8 cellular contexts compared by ENCODE assay signal in the genomic region with DNA sequence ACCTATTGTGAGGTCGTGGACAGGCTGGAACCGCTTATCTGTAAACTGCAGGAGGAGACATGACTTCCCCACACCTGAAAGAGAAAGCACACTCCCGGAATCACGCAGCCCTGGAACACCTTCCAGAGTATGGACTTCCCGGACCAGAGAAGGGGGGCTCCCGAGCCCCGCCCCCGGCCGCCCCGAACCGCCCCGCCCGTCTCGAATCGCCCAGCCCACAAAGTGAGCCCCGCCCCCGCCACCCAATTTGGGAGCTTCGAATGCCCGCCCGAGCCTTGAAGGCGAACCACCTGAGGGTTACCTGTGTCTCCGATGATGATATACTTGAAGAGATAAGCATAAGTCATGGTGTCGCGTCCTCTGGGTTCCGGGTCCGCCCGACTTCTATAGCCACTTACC. TPM values are rescaled to one million over a fixed set of nuclear protein-coding genes. Genes with fewer than 3 reads are reported as not detected.
DNase-seq lines count a peak whose midpoint lies in the region; ATAC-seq and TF ChIP-seq lines count a peak whose summit lies in the region.

No MANE protein-coding gene starts in this region.

- H2AFZ ChIP-seq in neuron (ENCODE audit: low read depth, low read length) = peak overlapping the region; percentile 90

- H3K36me3 ChIP-seq in CD4-positive, alpha-beta memory T cell (ENCODE audit: insufficient read depth, low read length) = no peaks in the 10 kb centered on the region
- peaks cover 28% of the 10 kb centered on the region for H3K36me3 ChIP-seq in neuron (ENCODE audit: insufficient read depth, low read length)
- peaks cover 4 to 34% (median 26%) of the 10 kb centered on the region in 3 donors for H3K36me3 ChIP-seq in tibial artery

- H3K4me3 Mint-ChIP-seq in CD4-positive, alpha-beta memory T cell = peak overlapping the region; percentile 98 to 100 (median 100)

- no peaks in the 10 kb centered on the region for H3K9me3 ChIP-seq in CD4-positive, alpha-beta memory T cell (ENCODE audit: control insufficient read depth in 1 of 2, low read length in 2 of 2)
- H3K9me3 ChIP-seq in neuron (ENCODE audit: low read length) (no peaks in the 10 kb centered on the region), tibial artery (no peaks in the 10 kb centered on the region)

- TF ChIP-seq CTCF in NB4 (IDR thresholded peaks at IDR 0.05; ENCODE audit: low read depth, low read length) (no peak), fibroblast of pulmonary artery (IDR thresholded peaks at IDR 0.05; ENCODE audit: low read length, missing control alignments) (no peak), tibial artery (IDR thresholded peaks at IDR 0.05) (no peak)

- intact Hi-C loops in CD4-positive, alpha-beta memory T cell (cut with micrococcal nuclease) = loop anchor here (1.0 to 5.0 kb wide), 2 partner anchors 92 to 244 kb away; partner anchors contain the start of gene SUPT16H
- intact Hi-C loops in tibial artery (cut with DNase I; ENCODE audit: low total_unique reads) = no loop called here

- H3K4me1 ChIP-seq in CD4-positive, alpha-beta memory T cell (ENCODE audit: insufficient read depth, low read length) = peaks cover 27% of the 10 kb centered on the region
- peaks cover 13% of the 10 kb centered on the region for H3K4me1 ChIP-seq in neuron (ENCODE audit: insufficient read depth, low read length)
- peaks cover 0 to 28% (median 17%) of the 10 kb centered on the region in 4 donors for H3K4me1 ChIP-seq in tibial artery

- ATAC-seq in GM21360 (IDR thresholded peaks at IDR 0.05; ENCODE audit: unreplicated experiment) = peak; percentile 31

- H3K27me3 ChIP-seq in CD4-positive, alpha-beta memory T cell (ENCODE audit: insufficient read depth, low read length) = no peaks in the 10 kb centered on the region
- H3K27me3 ChIP-seq in neuron (ENCODE audit: insufficient read depth, low read length) = no peaks in the 10 kb centered on the region
- no peaks in the 10 kb centered on the region for H3K27me3 ChIP-seq in tibial artery

- peak overlapping the region; percentile 95 to 100 (median 100) for H3K27ac Mint-ChIP-seq in CD4-positive, alpha-beta memory T cell

- peaks cover 29 to 58% (median 43%) of the 10 kb centered on the region in 4 donors for H3K4me1 Mint-ChIP-seq in CD4-positive, alpha-beta memory T cell

- peaks cover 26 to 40% of the 10 kb centered on the region in 2 donors for H3K36me3 Mint-ChIP-seq in CD4-positive, alpha-beta memory T cell

- no peak for DNase-seq in CD4-positive, alpha-beta memory T cell
- no peak for DNase-seq in NB4 (ENCODE audit: low read depth)
- peak; percentile 80 for DNase-seq in activated T-cell treated with anti-CD3 and anti-CD28 coated beads for 4 hours
- no peak for DNase-seq in fibroblast of pulmonary artery (ENCODE audit: low read depth)
- DNase-seq in tibial artery = no peak
- no peak for DNase-seq in UCSD-AML1 (lab: John Stamatoyannopoulos, UW; ENCODE audit: unreplicated experiment)

- POLR2A ChIA-PET in CD4-positive, alpha-beta memory T cell (lab: Charles Lee; ENCODE audit: partially characterized antibody) = interaction anchor here (0.6 to 4.6 kb wide), 13 partner anchors 10 to 224 kb away, joined by 3 to 65 read pairs (median 8); partner anchors contain the start of genes CHD8, METTL3 and SUPT16H

- CTCF ChIA-PET in CD4-positive, alpha-beta memory T cell (lab: Charles Lee; ENCODE audit: partially characterized antibody) = interaction anchor here (0.6 to 3.5 kb wide), 8 partner anchors 10 to 1585 kb away, joined by 3 to 44 read pairs (median 10); partner anchors contain the start of genes CHD8 and METTL3

- no peak for TF ChIP-seq POLR2A in NB4 (IDR thresholded peaks at IDR 0.05; ENCODE audit: extremely low read depth, insufficient read length)

- peak overlapping the region; percentile 69 to 82 for H3K4me3 ChIP-seq in CD4-positive, alpha-beta memory T cell (ENCODE audit: low read length in 2 of 2)
- H3K4me3 ChIP-seq in NB4 (ENCODE audit: low read depth, low read length) = peak overlapping the region; percentile 96
- H3K4me3 ChIP-seq in fibroblast of pulmonary artery (replicated peaks; ENCODE audit: low read depth, low read length) = peak overlapping the region; percentile 99
- H3K4me3 ChIP-seq in neuron (ENCODE audit: low read length) = peak overlapping the region; percentile 80
- H3K4me3 ChIP-seq in tibial artery = peak overlapping the region; percentile 76 to 90

- H3K27me3 Mint-ChIP-seq in CD4-positive, alpha-beta memory T cell = no peaks in the 10 kb centered on the region

- H3K27ac ChIP-seq in CD4-positive, alpha-beta memory T cell (ENCODE audit: low read depth, low read length) = peak overlapping the region; percentile 81
- H3K27ac ChIP-seq in tibial artery = peak overlapping the region; percentile 84 to 94

- H3K9me3 Mint-ChIP-seq in CD4-positive, alpha-beta memory T cell = peaks cover 0 to 4% (median 0%) of the 10 kb centered on the region in 8 donors

RNA-seq across cellular contexts. Expression of gene RAB2B, which starts 0.2 kb away (rescaled TPM):
- 10 to 100 TPM; 29.3 to 30.4 TPM for total RNA-seq in CD4-positive, alpha-beta memory T cell
- 10 to 100 TPM in 1 of 2 donors, 1 to 10 TPM in 1; 8.3 to 14.9 TPM for polyA plus RNA-seq in CD4-positive, alpha-beta memory T cell

RNA-seq across cellular contexts. Expression of gene TOX4, which starts 0.5 kb away (rescaled TPM):
- total RNA-seq in CD4-positive, alpha-beta memory T cell = 10 to 100 TPM; 83.6 to 86.0 TPM
- 10 to 100 TPM; 81.8 to 86.2 TPM for polyA plus RNA-seq in CD4-positive, alpha-beta memory T cell

RNA-seq across cellular contexts. Expression of gene CHD8, which starts 20.6 kb away (rescaled TPM):
- total RNA-seq in CD4-positive, alpha-beta memory T cell = 100 to 1,000 TPM; 131 to 132 TPM
- polyA plus RNA-seq in CD4-positive, alpha-beta memory T cell = 10 to 100 TPM in 1 of 2 donors, 1 to 10 TPM in 1; 10.0 to 38.4 TPM

RNA-seq across cellular contexts. Expression of gene METTL3, which starts 34.6 kb away (rescaled TPM):
- 10 to 100 TPM; 93.4 to 98.9 TPM for total RNA-seq in CD4-positive, alpha-beta memory T cell
- 10 to 100 TPM; 20.1 to 27.7 TPM for polyA plus RNA-seq in CD4-positive, alpha-beta memory T cell

RNA-seq across cellular contexts. Expression of gene SALL2, which starts 49.6 kb away (rescaled TPM):
- total RNA-seq in CD4-positive, alpha-beta memory T cell = 1 to 10 TPM; 6.5 to 6.6 TPM
- 1 to 10 TPM in 1 of 2 donors, under 1 TPM in 1; 0.42 to 2.7 TPM for polyA plus RNA-seq in CD4-positive, alpha-beta memory T cell
